Comparison of ENCODE assay signal across 28 cellular contexts in genomic region chr16:24789881-24790280, GRCh38. TPM values are rescaled to one million over a fixed set of nuclear protein-coding genes. Genes with fewer than 3 reads are reported as not detected.
"Had no signal": no experiment of that assay in that cellular context is flagged by ENCODE, and none has a peak within 500 bp of the region (broad histone marks: within the 10 kb centered on the region; RNA-seq: fewer than 3 reads in every experiment).

No MANE protein-coding gene starts in this region.

- DNase-seq: activated CD4-positive, alpha-beta memory T cell treated with anti-CD3 and anti-CD28 coated beads for 36 hours; activated CD4-positive, alpha-beta T cell treated with anti-CD3 and anti-CD28 coated beads for 4 hours; activated CD4-positive, CD25-positive, alpha-beta regulatory T cell; activated gamma-delta T cell; activated naive CD4-positive, alpha-beta T cell treated with anti-CD3 and anti-CD28 coated beads, Interleukin-2, amount 50 U/mL, for 16 hours; adrenal gland; brain microvascular endothelial cell; central memory CD4-positive, alpha-beta T cell; dorsolateral prefrontal cortex; heart right ventricle; islet precursor cell; naive thymus-derived CD8-positive, alpha-beta T cell; retina; sigmoid colon; stimulated activated CD4-positive, alpha-beta T cell treated with anti-CD3 and anti-CD28 coated beads, Interleukin-15, amount 100 ng/mL, for 24 hours; stimulated activated naive CD4-positive, alpha-beta T cell; T1000; testis; uterus had no signal

- H3K4me1 Mint-ChIP-seq: neural progenitor cell had no signal

- H3K4me3 Mint-ChIP-seq: activated CD4-positive, alpha-beta memory T cell treated with anti-CD3 and anti-CD28 coated beads for 36 hours; naive thymus-derived CD8-positive, alpha-beta T cell; neural progenitor cell; T-helper 1 cell treated with Interleukin-12 subunit alpha and Interleukin-12 subunit beta and Interleukin-4 antibody, amounts not matched to agents 30 μg/mL and 1 μg/mL, for 36 hours had no signal

- H3K4me3 ChIP-seq: adrenal gland, ascending aorta, dorsolateral prefrontal cortex, heart right ventricle, lung, neural progenitor cell, sigmoid colon, smooth muscle cell, testis, uterus had no signal

- H3K9me3 Mint-ChIP-seq: activated CD4-positive, alpha-beta memory T cell treated with anti-CD3 and anti-CD28 coated beads for 36 hours; naive thymus-derived CD8-positive, alpha-beta T cell; neural progenitor cell; T-helper 1 cell treated with Interleukin-12 subunit alpha and Interleukin-12 subunit beta and Interleukin-4 antibody, amounts not matched to agents 30 μg/mL and 1 μg/mL, for 36 hours had no signal

- H3K27ac Mint-ChIP-seq: activated CD4-positive, alpha-beta memory T cell treated with anti-CD3 and anti-CD28 coated beads for 36 hours; neural progenitor cell; T-helper 1 cell treated with Interleukin-12 subunit alpha and Interleukin-12 subunit beta and Interleukin-4 antibody, amounts not matched to agents 30 μg/mL and 1 μg/mL, for 36 hours had no signal

- H3K27me3 Mint-ChIP-seq: activated CD4-positive, alpha-beta memory T cell treated with anti-CD3 and anti-CD28 coated beads for 36 hours; naive thymus-derived CD8-positive, alpha-beta T cell had no signal

- ATAC-seq: heart right ventricle; naive thymus-derived CD8-positive, alpha-beta T cell had no signal

RNA-seq across cellular contexts. Expression of gene SLC5A11, which starts 55.9 kb away (rescaled TPM):
- total RNA-seq: ascending aorta, epithelial cell of proximal tubule, fibroblast of villous mesenchyme, osteoblast, posterior vena cava, smooth muscle cell, uterus had no signal
